Comparison of ENCODE assay signal across 13 cellular contexts in genomic region chr6:135358251-135358821, GRCh38.
A peak's percentile ranks its signal among the peaks of the same experiment; 100 is the strongest.
DNase-seq lines count a peak whose midpoint lies in the region; ATAC-seq, FAIRE-seq and TF ChIP-seq lines count a peak whose summit lies in the region.
"Had no signal": no experiment of that assay in that cellular context is flagged by ENCODE, and none has a peak within 500 bp of the region (broad histone marks: within the 10 kb centered on the region; RNA-seq: fewer than 3 reads in every experiment).

No MANE protein-coding gene starts in this region.

- H3K4me2 ChIP-seq in Karpas-422 (ENCODE audit: low read depth, low read length, poor library complexity, severe bottlenecking) = no peak overlapping the region

- no peak overlapping the region for H3K9ac ChIP-seq in Karpas-422 (ENCODE audit: low read length)

- H3K36me3 ChIP-seq in Karpas-422 (ENCODE audit: insufficient read depth, low read length) (no peaks in the 10 kb centered on the region), bronchial epithelial cell (ENCODE audit: control insufficient read depth, insufficient read depth, low read length) (no peaks in the 10 kb centered on the region), heart right ventricle (peaks cover 0 to 7% (median 0%) of the 10 kb centered on the region in 9 donors)

- FAIRE-seq in D721Med (lab: Jason Lieb, UNC) = peak; percentile 11
- no peak for FAIRE-seq in bronchial epithelial cell (lab: Jason Lieb, UNC)

- TF ChIP-seq CTCF in D721Med (IDR thresholded peaks at IDR 0.05; ENCODE audit: insufficient read depth, missing control alignments) (no peak), bronchial epithelial cell (IDR thresholded peaks at IDR 0.05; ENCODE audit: insufficient read depth, low read length, severe bottlenecking) (no peak), heart right ventricle (IDR thresholded peaks at IDR 0.05) (no peak)

- no peaks in the 10 kb centered on the region for H3K9me2 ChIP-seq in Karpas-422 (replicated peaks; ENCODE audit: insufficient read depth, low read length)

- H2AFZ ChIP-seq in Karpas-422 (ENCODE audit: low read length) = 0 out of 2 replicates have a peak overlapping the region, but pooled peaks have one; percentile 24

- no peak overlapping the region for H3K27ac ChIP-seq in Karpas-422 (ENCODE audit: low read length)
- peak overlapping the region in 1 of 10 donors; percentile 37 for H3K27ac ChIP-seq in heart right ventricle
- no peak overlapping the region for H3K27ac ChIP-seq in right cardiac atrium (ENCODE audit: low read length)

- no peaks in the 10 kb centered on the region for H3K27me3 ChIP-seq in Karpas-422 (ENCODE audit: low read length)
- no peaks in the 10 kb centered on the region for H3K27me3 ChIP-seq in bronchial epithelial cell (ENCODE audit: control insufficient read depth, insufficient read depth, low read length)
- H3K27me3 ChIP-seq in heart right ventricle = no peaks in the 10 kb centered on the region
- no peaks in the 10 kb centered on the region for H3K27me3 ChIP-seq in right cardiac atrium (ENCODE audit: control insufficient read depth, insufficient read depth)

- H3K4me1 ChIP-seq in Karpas-422 (ENCODE audit: low read length) = peaks cover 5% of the 10 kb centered on the region; the same call in 1 of the 2 replicates
- H3K4me1 ChIP-seq in heart right ventricle = no peaks in the 10 kb centered on the region
- no peaks in the 10 kb centered on the region for H3K4me1 ChIP-seq in right cardiac atrium (ENCODE audit: control insufficient read depth, insufficient read depth, low read length)

- H3K4me3 ChIP-seq in Karpas-422 (ENCODE audit: low read length) = no peak overlapping the region
- H3K4me3 ChIP-seq in bronchial epithelial cell (ENCODE audit: low read depth, low read length) = no peak overlapping the region
- H3K4me3 ChIP-seq in heart right ventricle = no peak overlapping the region
- no peak overlapping the region for H3K4me3 ChIP-seq in right cardiac atrium (ENCODE audit: low read length)

- intact Hi-C loops in heart right ventricle (cut with DNase I) = no loop called here
- intact Hi-C loops in right cardiac atrium (cut with DNase I) = no loop called here

- no peaks in the 10 kb centered on the region for H3K9me3 ChIP-seq in Karpas-422 (ENCODE audit: low read length)
- H3K9me3 ChIP-seq in heart right ventricle = peaks cover 0 to 13% (median 0%) of the 10 kb centered on the region in 11 donors
- H3K9me3 ChIP-seq in right cardiac atrium (ENCODE audit: control insufficient read depth, low read length) = no peaks in the 10 kb centered on the region

- ATAC-seq in heart right ventricle (no peak), right cardiac atrium (no peak)
- ATAC-seq: Right ventricle myocardium inferior had no signal

- no peaks in the 10 kb centered on the region for H4K20me1 ChIP-seq in Karpas-422 (ENCODE audit: insufficient read depth, low read depth, low read length)

- WGBS in heart right ventricle, 2 donors = 92 to 97% methylated on average over 1 of the region's 1 CpG
- 92% methylated on average over 1 of the region's 1 CpG for WGBS in right cardiac atrium

- no peaks in the 10 kb centered on the region for H3K79me2 ChIP-seq in Karpas-422 (ENCODE audit: low read length)

- DNase-seq in D721Med (ENCODE audit: insufficient read length, low spot score) (no peak), Karpas-422 (no peak), bronchial epithelial cell (ENCODE audit: low read depth) (peak; percentile 86), myocyte (ENCODE audit: low read depth) (peak; percentile 76), heart right ventricle (no peak), right cardiac atrium (no peak)
- DNase-seq in stimulated activated CD8-positive, alpha-beta memory T cell treated with anti-CD3 and anti-CD28 coated beads, Interleukin-4, amount 100 ng/mL, for 48 hours = no peak
- DNase-seq in activated naive CD4-positive, alpha-beta T cell treated with Interleukin-2 at 50 U/mL for 16 hours = no peak
- DNase-seq: activated naive CD4-positive, alpha-beta T cell treated with anti-CD3 and anti-CD28 coated beads, Interleukin-2, amount 50 U/mL, for 16 hours; effector CD4-positive, alpha-beta T cell; immature natural killer cell; NCI-H2171 treated with DMSO at 0.1 percent for 48 hours had no signal

Comparison
In these comparisons a context has a peak if more than half of its experiments do, and no peak if none do; other contexts are left out.
1. DNase-seq: peak in bronchial epithelial cell (single experiment) and myocyte (single experiment); none in D721Med (single experiment), Karpas-422 (single experiment), heart right ventricle (0 of 2), stimulated activated CD8-positive, alpha-beta memory T cell treated with anti-CD3 and anti-CD28 coated beads, Interleukin-4, amount 100 ng/mL, for 48 hours (single experiment), right cardiac atrium (0 of 3) and activated naive CD4-positive, alpha-beta T cell treated with Interleukin-2 at 50 U/mL for 16 hours (single experiment).